In the genomic region with DNA sequence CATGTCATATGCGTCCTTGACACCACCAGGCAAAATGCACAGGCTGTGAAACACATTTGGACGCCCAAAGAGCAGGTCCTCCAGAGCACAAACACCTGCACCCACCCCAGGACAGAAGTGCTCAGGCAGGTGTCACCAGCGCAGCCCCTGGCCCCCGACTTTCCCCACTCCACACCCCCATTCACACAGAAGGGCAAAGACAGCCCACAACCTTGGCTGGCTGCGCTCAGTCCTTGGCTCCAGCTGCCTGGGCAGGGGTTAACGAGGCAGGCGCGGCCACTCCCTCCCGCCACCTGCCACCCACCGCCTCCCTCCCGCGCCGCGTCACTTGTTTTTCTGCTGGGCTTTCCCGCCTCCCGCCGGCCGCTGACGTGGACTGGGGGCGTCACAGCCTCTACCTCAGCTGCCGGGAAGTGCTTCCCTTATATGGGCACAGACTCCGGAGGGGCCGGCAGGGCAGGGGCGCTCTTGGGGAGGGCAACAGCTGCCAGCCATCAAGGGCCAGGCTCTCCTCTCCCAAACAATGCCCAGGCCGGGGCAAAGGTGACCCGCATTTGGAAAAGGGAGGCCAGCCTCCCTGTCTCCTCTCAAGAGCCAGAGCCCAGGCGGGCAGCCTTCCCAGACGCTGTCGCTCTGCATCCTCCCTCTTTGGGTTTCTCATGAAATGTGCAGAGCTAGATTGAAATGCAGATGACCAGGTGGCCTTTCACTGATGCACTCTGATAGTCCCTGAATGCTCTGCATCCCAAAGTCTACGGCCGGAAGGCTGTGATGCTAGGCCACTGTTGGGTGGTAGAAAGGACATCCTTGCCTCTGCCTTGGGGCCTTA, we compare ENCODE assay signal across 8 cellular contexts. TPM values are rescaled to one million over a fixed set of nuclear protein-coding genes. Genes with fewer than 3 reads are reported as not detected.
DNase-seq lines count a peak whose midpoint lies in the region; ATAC-seq and TF ChIP-seq lines count a peak whose summit lies in the region.

No MANE protein-coding gene starts in this region.

- intact Hi-C loops in body of pancreas (cut with DNase I): no loop called here
- intact Hi-C loops in gastrocnemius medialis (cut with DNase I; ENCODE audit: low total_unique reads): no loop called here

- H3K4me3 ChIP-seq in DOHH2 (ENCODE audit: low read length): peak overlapping the region; percentile 72
- H3K4me3 ChIP-seq in body of pancreas: no peak overlapping the region
- peak overlapping the region; percentile 42 for H3K4me3 ChIP-seq in iPS-18a (ENCODE audit: low read length)
- peak overlapping the region; percentile 29 to 48 (median 42) for H3K4me3 ChIP-seq in gastrocnemius medialis

- H3K27me3 ChIP-seq in DOHH2 (ENCODE audit: control insufficient read depth, low read length) (no peaks in the 10 kb centered on the region), body of pancreas (no peaks in the 10 kb centered on the region), iPS-18a (ENCODE audit: control insufficient read depth, insufficient read depth, low read length) (peaks cover 24% of the 10 kb centered on the region), gastrocnemius medialis (no peaks in the 10 kb centered on the region)

- peaks cover 13% of the 10 kb centered on the region for H3K36me3 ChIP-seq in DOHH2 (ENCODE audit: control insufficient read depth, low read length)
- H3K36me3 ChIP-seq in body of pancreas (replicated peaks in 1 of 2; ENCODE audit: insufficient read depth in 1 of 2, low read depth in 2 of 2): no peaks in the 10 kb centered on the region
- H3K36me3 ChIP-seq in iPS-18a (ENCODE audit: control insufficient read depth, low read depth, low read length): no peaks in the 10 kb centered on the region
- H3K36me3 ChIP-seq in gastrocnemius medialis: no peaks in the 10 kb centered on the region

- TF ChIP-seq CTCF in DOHH2 (IDR thresholded peaks at IDR 0.05; ENCODE audit: low read depth, low read length, poor library complexity, severe bottlenecking) (no peak), body of pancreas (IDR thresholded peaks at IDR 0.05) (no peak), gastrocnemius medialis (IDR thresholded peaks at IDR 0.05 in 4 of 5, conservative IDR thresholded peaks at IDR 0.05 in 1 of 5) (no peak)

- H3K4me1 ChIP-seq in DOHH2 (ENCODE audit: control insufficient read depth, low read length): peaks cover 96% of the 10 kb centered on the region
- peaks cover 65% of the 10 kb centered on the region for H3K4me1 ChIP-seq in body of pancreas
- H3K4me1 ChIP-seq in iPS-18a (ENCODE audit: control insufficient read depth, low read depth, low read length): peaks cover 35% of the 10 kb centered on the region
- H3K4me1 ChIP-seq in gastrocnemius medialis: peaks cover 46 to 60% of the 10 kb centered on the region in 2 donors

- in situ Hi-C loops in gastrocnemius medialis (cut with MboI; ENCODE audit: low sequenced_read_pairs in 4 of 4): no loop called here

- H3K9me2 ChIP-seq in DOHH2 (replicated peaks; ENCODE audit: control insufficient read depth, low read length): no peaks in the 10 kb centered on the region

- peak; percentile 86 for ATAC-seq in body of pancreas
- peak; percentile 73 for ATAC-seq in gastrocnemius medialis
- ATAC-seq in GM18519 (IDR thresholded peaks at IDR 0.05; ENCODE audit: low FRiP score, unreplicated experiment): no peak

- H3K9me3 ChIP-seq in DOHH2 (ENCODE audit: control insufficient read depth, insufficient read depth, low read length): no peaks in the 10 kb centered on the region
- no peaks in the 10 kb centered on the region for H3K9me3 ChIP-seq in body of pancreas
- H3K9me3 ChIP-seq in iPS-18a (ENCODE audit: control insufficient read depth, low read depth, low read length): no peaks in the 10 kb centered on the region
- no peaks in the 10 kb centered on the region for H3K9me3 ChIP-seq in gastrocnemius medialis

- peak overlapping the region; percentile 95 for H3K4me2 ChIP-seq in DOHH2 (ENCODE audit: low read length)

- DNase-seq in GOT3 (lab: John Stamatoyannopoulos, UW) (peak; percentile 28), NCI-H1105 treated with DMSO at 0.1 percent for 48 hours (lab: John Stamatoyannopoulos, UW) (peak; percentile 97), T-helper 22 cell (ENCODE audit: low read depth) (peak; percentile 97), body of pancreas (peak; percentile 98 to 99 (median 98)), gastrocnemius medialis (peak; percentile 87 to 91)

- H3K27ac ChIP-seq in DOHH2 (ENCODE audit: low read depth, low read length): peak overlapping the region; percentile 98
- peak overlapping the region; percentile 96 to 98 (median 97) for H3K27ac ChIP-seq in body of pancreas
- no peak overlapping the region for H3K27ac ChIP-seq in iPS-18a (ENCODE audit: low read length)
- peak overlapping the region; percentile 91 to 96 (median 94) for H3K27ac ChIP-seq in gastrocnemius medialis

- TF ChIP-seq POLR2A in body of pancreas (IDR thresholded peaks at IDR 0.05) (peak; percentile 86 to 97 (median 94)), gastrocnemius medialis (IDR thresholded peaks at IDR 0.05) (peak; percentile 80 to 89)

- H3K79me2 ChIP-seq in DOHH2 (ENCODE audit: control insufficient read depth, low read length): 0 out of 2 replicates have a peak, but pooled peaks cover 3% of the 10 kb centered on the region

- H3K9ac ChIP-seq in iPS-18a (ENCODE audit: low read length): peak overlapping the region; percentile 35

- peaks cover 36% of the 10 kb centered on the region for H3F3A ChIP-seq in DOHH2 (ENCODE audit: control insufficient read depth, insufficient read depth)

- WGBS in body of pancreas, 2 donors: 8% methylated on average over 22 to 31 of the region's 31 CpGs

- no peaks in the 10 kb centered on the region for H4K20me1 ChIP-seq in DOHH2 (ENCODE audit: control insufficient read depth, insufficient read depth, low read depth, low read length)

RNA-seq across cellular contexts. Expression of gene BTG2, which starts 14.8 kb away (rescaled TPM):
- total RNA-seq in body of pancreas (100 to 1,000 TPM; 122 to 160 TPM), gastrocnemius medialis (100 to 1,000 TPM in 1 of 4 donors, 10 to 100 TPM in 3; 48.0 to 286 (median 74.9) TPM)

Comparison
In these comparisons a context has a peak if more than half of its experiments do, and no peak if none do; other contexts are left out.
1. H3K4me3 ChIP-seq: peak in DOHH2 (single experiment), iPS-18a (single experiment) and gastrocnemius medialis (4 of 4); none in body of pancreas (0 of 2).
2. DNase-seq: peak in every context shown above with its lines; median percentile 98 in body of pancreas; 97 in NCI-H1105 treated with DMSO at 0.1 percent for 48 hours; 97 in T-helper 22 cell; 89 in gastrocnemius medialis; 28 in GOT3.